ENCODE assay signal across 31 cellular contexts in the genomic region with DNA sequence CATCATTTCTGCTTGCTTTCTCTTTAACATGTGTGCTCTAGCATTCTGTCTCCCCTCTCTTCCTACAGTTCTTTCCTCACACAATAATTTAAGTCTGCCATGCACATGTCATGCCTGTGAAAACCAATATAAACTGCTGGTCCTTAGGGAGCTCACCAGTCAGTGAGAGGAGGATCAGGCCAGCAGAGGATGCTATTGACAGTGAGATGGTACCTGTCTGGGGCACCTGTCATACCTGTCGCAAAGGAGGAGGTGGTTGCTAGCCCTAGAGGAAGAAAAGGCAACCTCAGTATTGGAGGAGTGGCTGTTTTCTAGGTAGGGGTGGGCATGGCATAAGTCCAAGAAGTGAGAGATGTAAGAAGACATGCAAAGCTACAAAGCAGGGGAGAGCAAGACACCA.
"Had no signal": no experiment of that assay in that cellular context is flagged by ENCODE, and none has a peak within 500 bp of the region (broad histone marks: within the 10 kb centered on the region; RNA-seq: fewer than 3 reads in every experiment).

No MANE protein-coding gene starts in this region.

- H3K27me3 Mint-ChIP-seq: activated CD4-positive, alpha-beta T cell treated with anti-CD3 and anti-CD28 coated beads for 36 hours; brain; stimulated activated memory B cell treated with anti-CD40 and anti-IgM and Interleukin-4, amounts not matched to agents 10 μg/mL and 1 μg/mL and 100 μg/mL, for 72 hours; stimulated activated naive CD8-positive, alpha-beta T cell treated with anti-CD3 and anti-CD28 coated beads, Interleukin-15, amount 100 ng/mL, for 72 hours had no signal

- H3K27ac ChIP-seq: cardiac muscle cell, colonic mucosa, epithelial cell of prostate, esophagus squamous epithelium, heart right ventricle, lower lobe of right lung, right atrium auricular region, upper lobe of left lung, vagina had no signal

- H3K4me3 Mint-ChIP-seq: activated CD4-positive, alpha-beta T cell treated with anti-CD3 and anti-CD28 coated beads for 36 hours; activated T-cell treated with anti-CD3 and anti-CD28 coated beads, Interleukin-2, amount 50 U/mL, for 72 hours; brain; natural killer cell; stimulated activated memory B cell treated with anti-CD40 and anti-IgM and Interleukin-4, amounts not matched to agents 10 μg/mL and 1 μg/mL and 100 μg/mL, for 72 hours; stimulated activated naive CD8-positive, alpha-beta T cell treated with anti-CD3 and anti-CD28 coated beads, Interleukin-15, amount 100 ng/mL, for 72 hours had no signal

- H3K36me3 Mint-ChIP-seq: activated naive CD4-positive, alpha-beta T cell treated with anti-CD3 and anti-CD28 coated beads, Interleukin-2, amount 50 U/mL, for 72 hours; brain; natural killer cell; stimulated activated memory B cell treated with anti-CD40 and anti-IgM and Interleukin-4, amounts not matched to agents 10 μg/mL and 1 μg/mL and 100 μg/mL, for 72 hours had no signal

- ATAC-seq: activated CD4-positive, alpha-beta T cell treated with anti-CD3 and anti-CD28 coated beads for 36 hours; activated naive CD4-positive, alpha-beta T cell treated with anti-CD3 and anti-CD28 coated beads, Interleukin-2, amount 50 U/mL, for 72 hours; activated T-cell treated with anti-CD3 and anti-CD28 coated beads, Interleukin-2, amount 50 U/mL, for 72 hours; heart right ventricle; left lobe of liver; lower lobe of right lung; natural killer cell; stimulated activated memory B cell treated with anti-CD40 and anti-IgM and Interleukin-4, amounts not matched to agents 10 μg/mL and 1 μg/mL and 100 μg/mL, for 72 hours; stimulated activated naive CD8-positive, alpha-beta T cell treated with anti-CD3 and anti-CD28 coated beads, Interleukin-15, amount 100 ng/mL, for 72 hours had no signal

- H3K9me3 ChIP-seq: colonic mucosa, esophagus squamous epithelium, lower lobe of right lung, right atrium auricular region, upper lobe of left lung, vagina had no signal

- H3K27ac Mint-ChIP-seq: activated CD4-positive, alpha-beta T cell treated with anti-CD3 and anti-CD28 coated beads for 36 hours; activated naive CD4-positive, alpha-beta T cell treated with anti-CD3 and anti-CD28 coated beads, Interleukin-2, amount 50 U/mL, for 72 hours; activated T-cell treated with anti-CD3 and anti-CD28 coated beads, Interleukin-2, amount 50 U/mL, for 72 hours; brain; natural killer cell; stimulated activated memory B cell treated with anti-CD40 and anti-IgM and Interleukin-4, amounts not matched to agents 10 μg/mL and 1 μg/mL and 100 μg/mL, for 72 hours; stimulated activated naive CD8-positive, alpha-beta T cell treated with anti-CD3 and anti-CD28 coated beads, Interleukin-15, amount 100 ng/mL, for 72 hours had no signal

- DNase-seq: activated CD4-positive, alpha-beta T cell treated with anti-CD3 and anti-CD28 coated beads for 36 hours; activated CD4-positive, CD25-positive, alpha-beta regulatory T cell; activated naive CD4-positive, alpha-beta T cell; activated T-cell treated with anti-CD3 and anti-CD28 coated beads for 4 hours; activated T-cell treated with anti-CD3 and anti-CD28 coated beads, Interleukin-2, amount 50 U/mL, for 72 hours; anterior cingulate cortex; cerebellar nuclear complex; colonic mucosa; effector CD8-positive, alpha-beta T cell; esophagus squamous epithelium; foreskin melanocyte; heart right ventricle; kidney glomerular epithelial cell; lower lobe of right lung; mesenchymal stem cell; natural killer cell; stimulated activated CD4-positive, alpha-beta T cell treated with anti-CD3 and anti-CD28 coated beads, Interleukin-1b, Interleukin-23, amount 100 ng/mL, for 48 hours; stimulated activated CD4-positive, alpha-beta T cell treated with anti-CD3 and anti-CD28 coated beads, Interleukin-4, amount 100 ng/mL, for 4 hours; stimulated activated CD8-positive, alpha-beta memory T cell treated with anti-CD3 and anti-CD28 coated beads, Interleukin-4, amount 100 ng/mL, for 48 hours; stimulated activated naive CD8-positive, alpha-beta T cell treated with anti-CD3 and anti-CD28 coated beads, Interleukin-15, amount 100 ng/mL, for 72 hours; substantia nigra; upper lobe of left lung had no signal

- H3K4me2 ChIP-seq: smooth muscle cell had no signal

- H3K4me1 ChIP-seq: colonic mucosa, esophagus squamous epithelium, heart right ventricle, lower lobe of right lung, right atrium auricular region, upper lobe of left lung, vagina had no signal

- H3K27me3 ChIP-seq: cardiac muscle cell, colonic mucosa, esophagus squamous epithelium, right atrium auricular region, upper lobe of left lung, vagina had no signal

- H3K36me3 ChIP-seq: cardiac muscle cell, colonic mucosa, esophagus squamous epithelium, heart right ventricle, lower lobe of right lung, right atrium auricular region, upper lobe of left lung, vagina had no signal

- H3K4me1 Mint-ChIP-seq: activated CD4-positive, alpha-beta T cell treated with anti-CD3 and anti-CD28 coated beads for 36 hours; natural killer cell; stimulated activated memory B cell treated with anti-CD40 and anti-IgM and Interleukin-4, amounts not matched to agents 10 μg/mL and 1 μg/mL and 100 μg/mL, for 72 hours; stimulated activated naive CD8-positive, alpha-beta T cell treated with anti-CD3 and anti-CD28 coated beads, Interleukin-15, amount 100 ng/mL, for 72 hours had no signal

- H3K4me3 ChIP-seq: cardiac muscle cell, colonic mucosa, esophagus squamous epithelium, heart right ventricle, lower lobe of right lung, right atrium auricular region, smooth muscle cell, upper lobe of left lung, vagina had no signal
